ENCODE assay signal across 9 cellular contexts in the genomic region with DNA sequence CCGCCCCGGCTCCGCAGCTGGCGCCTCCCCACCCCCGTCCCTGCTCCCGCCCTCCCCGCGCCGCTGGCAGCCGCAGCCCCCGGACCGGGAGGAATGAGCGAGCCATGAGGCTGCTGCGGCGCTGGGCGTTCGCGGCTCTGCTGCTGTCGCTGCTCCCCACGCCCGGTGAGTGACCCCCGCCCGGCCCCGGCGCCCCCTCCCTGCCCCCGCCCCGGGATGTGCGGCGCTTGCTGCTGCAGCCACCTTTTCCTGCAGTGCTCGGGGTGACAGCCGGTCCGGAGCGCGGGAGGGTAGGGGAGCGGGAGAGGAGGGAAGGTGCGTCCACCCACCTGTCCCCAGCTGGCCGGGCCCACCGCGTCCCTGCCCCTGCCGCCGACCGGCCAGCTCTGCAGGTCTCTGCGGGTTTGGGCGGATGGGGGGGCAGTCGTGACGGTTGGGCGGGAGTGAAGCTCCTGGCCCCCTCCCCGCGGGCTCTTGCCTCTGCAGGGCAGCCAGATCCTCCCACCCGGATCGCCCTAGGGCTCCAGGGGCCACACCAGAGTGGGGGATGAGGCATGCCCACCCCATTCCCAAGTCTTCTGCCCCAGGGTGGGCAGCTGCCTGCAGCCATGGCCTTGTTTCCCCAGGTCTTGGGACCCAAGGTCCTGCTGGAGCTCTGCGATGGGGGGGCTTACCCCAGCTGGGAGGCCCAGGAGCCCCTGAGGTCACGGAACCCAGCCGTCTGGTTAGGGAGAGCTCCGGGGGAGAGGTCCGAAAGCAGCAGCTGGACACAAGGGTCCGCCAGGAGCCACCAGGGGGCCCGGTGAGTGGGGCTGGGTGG. TPM values are rescaled to one million over a fixed set of nuclear protein-coding genes. Genes with fewer than 3 reads are reported as not detected.
DNase-seq lines count a peak whose midpoint lies in the region; ATAC-seq and TF ChIP-seq lines count a peak whose summit lies in the region.
"Had no signal": no experiment of that assay in that cellular context is flagged by ENCODE, and none has a peak within 500 bp of the region (broad histone marks: within the 10 kb centered on the region; RNA-seq: fewer than 3 reads in every experiment).

No MANE protein-coding gene starts in this region.

- TF ChIP-seq CTCF in SU-DHL-6 (IDR thresholded peaks at IDR 0.05; ENCODE audit: insufficient read depth, low read length, poor library complexity, severe bottlenecking), result no peak

- H3K9me3 Mint-ChIP-seq in activated CD4-positive, alpha-beta memory T cell treated with anti-CD3 and anti-CD28 coated beads, Interleukin-2, amount 10 ng/mL, durations not matched to agents 7 days and 5 days, result no peaks in the 10 kb centered on the region
- H3K9me3 Mint-ChIP-seq: stimulated activated naive CD8-positive, alpha-beta T cell treated with anti-CD3 and anti-CD28 coated beads, Interleukin-15, Interleukin-2, amounts not matched to agents 100 ng/mL and 50 ng/mL, for 24 hours had no signal

- H3K4me3 ChIP-seq in H7 (ENCODE audit: insufficient read depth, low read depth, low read length) (peak overlapping the region; percentile 35), SU-DHL-6 (ENCODE audit: insufficient read depth, low read length, poor library complexity, severe bottlenecking) (no peak overlapping the region), skeletal muscle satellite cell (ENCODE audit: low read length) (peak overlapping the region; percentile 58)

- no peak overlapping the region for H3K27ac Mint-ChIP-seq in activated CD4-positive, alpha-beta memory T cell treated with anti-CD3 and anti-CD28 coated beads, Interleukin-2, amount 10 ng/mL, durations not matched to agents 7 days and 5 days
- H3K27ac Mint-ChIP-seq: stimulated activated naive CD8-positive, alpha-beta T cell treated with anti-CD3 and anti-CD28 coated beads, Interleukin-15, Interleukin-2, amounts not matched to agents 100 ng/mL and 50 ng/mL, for 24 hours had no signal

- H3K9me2 ChIP-seq in SU-DHL-6 (replicated peaks; ENCODE audit: insufficient read depth, low read length), result no peaks in the 10 kb centered on the region

- peaks cover 37% of the 10 kb centered on the region for H3K27me3 ChIP-seq in H7 (ENCODE audit: control insufficient read depth, insufficient read depth, low read length)
- no peaks in the 10 kb centered on the region for H3K27me3 ChIP-seq in SU-DHL-6 (ENCODE audit: low read length)
- peaks cover 40% of the 10 kb centered on the region for H3K27me3 ChIP-seq in skeletal muscle satellite cell (ENCODE audit: control insufficient read depth, insufficient read depth, low read length)

- no peaks in the 10 kb centered on the region for H3F3A ChIP-seq in SU-DHL-6 (ENCODE audit: insufficient read depth)

- H3K27ac ChIP-seq in SU-DHL-6 (ENCODE audit: low read depth, low read length), result no peak overlapping the region

- intact Hi-C loops in Right ventricle myocardium superior (cut with DNase I), result no loop called here

- peaks cover 29% of the 10 kb centered on the region for H3K27me3 Mint-ChIP-seq in activated CD4-positive, alpha-beta memory T cell treated with anti-CD3 and anti-CD28 coated beads, Interleukin-2, amount 10 ng/mL, durations not matched to agents 7 days and 5 days

- H2AFZ ChIP-seq in SU-DHL-6 (ENCODE audit: low read depth, low read length, severe bottlenecking), result no peak overlapping the region

- DNase-seq in H7, result peak; percentile 89
- DNase-seq in Right ventricle myocardium superior, result no peak
- DNase-seq in G401 (ENCODE audit: low spot score), result no peak
- DNase-seq in activated CD4-positive, alpha-beta memory T cell treated with anti-CD3 and anti-CD28 coated beads, Interleukin-2, amount 10 ng/mL, durations not matched to agents 7 days and 5 days, result no peak

- POLR2A ChIA-PET in activated CD4-positive, alpha-beta memory T cell treated with anti-CD3 and anti-CD28 coated beads, Interleukin-2, amount 10 ng/mL, durations not matched to agents 7 days and 5 days (lab: Charles Lee), result no interaction called here

- H3K36me3 Mint-ChIP-seq in activated CD4-positive, alpha-beta memory T cell treated with anti-CD3 and anti-CD28 coated beads, Interleukin-2, amount 10 ng/mL, durations not matched to agents 7 days and 5 days (ENCODE audit: low read depth), result no peaks in the 10 kb centered on the region

- CTCF ChIA-PET in activated CD4-positive, alpha-beta memory T cell treated with anti-CD3 and anti-CD28 coated beads, Interleukin-2, amount 10 ng/mL, durations not matched to agents 7 days and 5 days (lab: Charles Lee), result no interaction called here

- no peaks in the 10 kb centered on the region for H3K79me2 ChIP-seq in SU-DHL-6 (ENCODE audit: insufficient read depth, low read length)

- H3K36me3 ChIP-seq in H7 (replicated peaks; ENCODE audit: control insufficient read depth, insufficient read depth, low read length), result no peaks in the 10 kb centered on the region
- H3K36me3 ChIP-seq in SU-DHL-6 (ENCODE audit: low read length), result no peaks in the 10 kb centered on the region
- H3K36me3 ChIP-seq in skeletal muscle satellite cell (ENCODE audit: insufficient read depth, low read length), result no peaks in the 10 kb centered on the region

- H3K4me1 ChIP-seq in skeletal muscle satellite cell (ENCODE audit: control insufficient read depth, insufficient read depth, low read length), result peaks cover 8% of the 10 kb centered on the region

- H3K9ac ChIP-seq in SU-DHL-6 (ENCODE audit: low read length), result peak overlapping the region; percentile 20; the same call in 1 of the 2 replicates
- no peak overlapping the region for H3K9ac ChIP-seq in skeletal muscle satellite cell (ENCODE audit: low read depth, low read length)

- H3K4me1 Mint-ChIP-seq in activated CD4-positive, alpha-beta memory T cell treated with anti-CD3 and anti-CD28 coated beads, Interleukin-2, amount 10 ng/mL, durations not matched to agents 7 days and 5 days, result peaks cover 2% of the 10 kb centered on the region

- no peak overlapping the region for H3K4me3 Mint-ChIP-seq in activated CD4-positive, alpha-beta memory T cell treated with anti-CD3 and anti-CD28 coated beads, Interleukin-2, amount 10 ng/mL, durations not matched to agents 7 days and 5 days
- H3K4me3 Mint-ChIP-seq: stimulated activated naive CD8-positive, alpha-beta T cell treated with anti-CD3 and anti-CD28 coated beads, Interleukin-15, Interleukin-2, amounts not matched to agents 100 ng/mL and 50 ng/mL, for 24 hours had no signal

- H3K9me3 ChIP-seq in SU-DHL-6 (ENCODE audit: insufficient read depth, low read length) (no peaks in the 10 kb centered on the region), skeletal muscle satellite cell (replicated peaks; ENCODE audit: low read length) (no peaks in the 10 kb centered on the region)

- H3K4me2 ChIP-seq in SU-DHL-6 (ENCODE audit: low read depth, low read length, poor library complexity, severe bottlenecking), result peak overlapping the region; percentile 40
- peak overlapping the region; percentile 73 for H3K4me2 ChIP-seq in skeletal muscle satellite cell (ENCODE audit: low read length)

- H4K20me1 ChIP-seq in SU-DHL-6 (ENCODE audit: low read depth, low read length), result no peaks in the 10 kb centered on the region

- in situ Hi-C loops in G401 (cut with HindIII; ENCODE audit: low sequenced_read_pairs), result no loop called here

- ATAC-seq in Right ventricle myocardium superior (ENCODE audit: poor library complexity), result peak; percentile 4
- no peak for ATAC-seq in HG02759 (IDR thresholded peaks at IDR 0.05; ENCODE audit: unreplicated experiment)
- ATAC-seq in HG03175 (IDR thresholded peaks at IDR 0.05; ENCODE audit: unreplicated experiment), result no peak

RNA-seq across cellular contexts. Expression of gene ADAM11, which starts 0.5 kb away (rescaled TPM):
- total RNA-seq in H7 (2014; rRNA removed; shearing (Covaris generic)), result 0.45 and 1.2 TPM in 2 replicates
- total RNA-seq in Right ventricle myocardium superior, result 18.5 TPM
- total RNA-seq in skeletal muscle satellite cell (2012; rRNA removed), result 0.51 TPM in 1 of 2 replicates, not detected in the other
- 16.4 and 21.6 TPM in 2 replicates for total RNA-seq in G401 (2014; rRNA removed; shearing (Covaris generic))
- total RNA-seq in activated CD4-positive, alpha-beta memory T cell treated with anti-CD3 and anti-CD28 coated beads, Interleukin-2, amount 10 ng/mL, durations not matched to agents 7 days and 5 days, result under 1 TPM; 0.28 to 0.43 TPM

RNA-seq across cellular contexts. Expression of gene DBF4B, which starts 50.8 kb away (rescaled TPM):
- 21.0 and 30.4 TPM in 2 replicates for total RNA-seq in H7 (2014; rRNA removed; shearing (Covaris generic))
- 5.0 TPM for total RNA-seq in Right ventricle myocardium superior
- 3.1 and 5.1 TPM in 2 replicates for total RNA-seq in skeletal muscle satellite cell (2012; rRNA removed)
- total RNA-seq in G401 (2014; rRNA removed; shearing (Covaris generic)), result 8.9 and 16.3 TPM in 2 replicates
- total RNA-seq in activated CD4-positive, alpha-beta memory T cell treated with anti-CD3 and anti-CD28 coated beads, Interleukin-2, amount 10 ng/mL, durations not matched to agents 7 days and 5 days, result 10 to 100 TPM; 29.0 to 31.0 TPM
